In the genomic region with DNA sequence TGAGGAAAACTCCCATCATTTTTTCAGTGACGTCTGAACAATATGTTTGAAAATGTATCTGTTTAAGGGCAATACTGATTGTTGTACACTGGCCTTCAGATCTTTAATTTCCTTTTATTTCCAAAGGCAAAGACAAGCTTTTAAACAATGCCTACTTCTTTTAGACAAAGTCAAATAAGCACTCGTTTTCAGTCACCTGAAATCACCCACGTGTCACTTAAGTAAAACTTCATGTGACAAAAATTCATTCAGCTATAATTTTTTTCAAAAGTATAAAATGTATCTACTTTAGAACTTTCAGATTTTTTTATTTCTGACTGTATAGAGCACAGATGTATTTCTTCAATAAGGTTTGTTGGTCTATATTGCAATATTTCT, we compare ENCODE assay signal across 12 cellular contexts.
DNase-seq lines count a peak whose midpoint lies in the region; ATAC-seq, FAIRE-seq and TF ChIP-seq lines count a peak whose summit lies in the region.
"Had no signal": no experiment of that assay in that cellular context is flagged by ENCODE, and none has a peak within 500 bp of the region (broad histone marks: within the 10 kb centered on the region; RNA-seq: fewer than 3 reads in every experiment).

No MANE protein-coding gene starts in this region.

- H3K4me2 ChIP-seq in MM.1S (ENCODE audit: low read depth, low read length) (peak overlapping the region; percentile 80), osteoblast (ENCODE audit: insufficient read depth, low read length) (peak overlapping the region; percentile 94)

- H3K36me3 Mint-ChIP-seq in naive thymus-derived CD4-positive, alpha-beta T cell: peaks cover 0 to 4% (median 0%) of the 10 kb centered on the region in 5 donors
- H3K36me3 Mint-ChIP-seq: CD8-positive, alpha-beta memory T cell had no signal

- no peak for TF ChIP-seq CTCF in AG10803 (conservative IDR thresholded peaks at IDR 0.05; ENCODE audit: low read length)
- TF ChIP-seq CTCF in MM.1S (IDR thresholded peaks at IDR 0.05; ENCODE audit: low read length): no peak
- no peak for TF ChIP-seq CTCF in osteoblast (IDR thresholded peaks at IDR 0.05; ENCODE audit: extremely low read depth, low read depth, low read length)

- peaks cover 51 to 73% (median 61%) of the 10 kb centered on the region in 5 donors for H3K27me3 Mint-ChIP-seq in naive thymus-derived CD4-positive, alpha-beta T cell

- peaks cover 6 to 20% (median 11%) of the 10 kb centered on the region in 7 donors for H3K4me1 Mint-ChIP-seq in naive thymus-derived CD4-positive, alpha-beta T cell

- H3F3A ChIP-seq in MM.1S (ENCODE audit: insufficient read depth, low read length): no peaks in the 10 kb centered on the region; the same call in 1 of the 2 replicates

- H4K20me1 ChIP-seq in MM.1S (ENCODE audit: insufficient read depth, low read length): no peaks in the 10 kb centered on the region
- H4K20me1 ChIP-seq in osteoblast (ENCODE audit: insufficient read depth, low read length): peaks cover 22% of the 10 kb centered on the region

- CTCF ChIA-PET in naive thymus-derived CD4-positive, alpha-beta T cell (lab: Charles Lee): no interaction called here

- H3K9me3 ChIP-seq in MM.1S (replicated peaks; ENCODE audit: insufficient read depth, low read length): no peaks in the 10 kb centered on the region
- no peaks in the 10 kb centered on the region for H3K9me3 ChIP-seq in osteoblast (ENCODE audit: low read depth, low read length)
- H3K9me3 ChIP-seq in naive thymus-derived CD4-positive, alpha-beta T cell (ENCODE audit: control insufficient read depth in 2 of 3, low read length in 3 of 3): no peaks in the 10 kb centered on the region

- POLR2A ChIA-PET in naive thymus-derived CD4-positive, alpha-beta T cell (lab: Charles Lee): interaction anchor here (0.6 kb wide), 1 partner anchor 22 kb away, joined by 3 read pairs; no protein-coding TSS in a partner anchor

- intact Hi-C loops in naive thymus-derived CD4-positive, alpha-beta T cell (cut with micrococcal nuclease): loop anchor here in 1 of 2 donors (5.0 kb wide), 2 partner anchors 381 to 476 kb away; partner anchors contain the start of genes PRIM2 and RAB23

- H2AFZ ChIP-seq in MM.1S (ENCODE audit: low read length) (no peak overlapping the region), osteoblast (ENCODE audit: low read length) (no peak overlapping the region)

- peak; percentile 23 for FAIRE-seq in endometrium (lab: Jason Lieb, UNC)

- peaks cover 66% of the 10 kb centered on the region for H3K79me2 ChIP-seq in MM.1S (ENCODE audit: low read length)
- H3K79me2 ChIP-seq in osteoblast (ENCODE audit: insufficient read depth, low read length): peaks cover 90% of the 10 kb centered on the region

- H3K4me1 ChIP-seq in MM.1S (ENCODE audit: low read length) (peaks cover 29% of the 10 kb centered on the region), osteoblast (ENCODE audit: insufficient read depth, low read length) (peaks cover 37% of the 10 kb centered on the region)
- H3K4me1 ChIP-seq in naive thymus-derived CD4-positive, alpha-beta T cell (ENCODE audit: control insufficient read depth in 2 of 2, insufficient read depth in 2 of 2, low read length in 2 of 2): peaks cover 0 to 7% of the 10 kb centered on the region in 2 donors

- H3K4me3 Mint-ChIP-seq in naive thymus-derived CD4-positive, alpha-beta T cell: no peak overlapping the region
- H3K4me3 Mint-ChIP-seq: CD8-positive, alpha-beta memory T cell had no signal

- H3K36me3 ChIP-seq in MM.1S (replicated peaks; ENCODE audit: insufficient read depth, low read length): no peaks in the 10 kb centered on the region
- H3K36me3 ChIP-seq in osteoblast (ENCODE audit: insufficient read depth, low read length): no peaks in the 10 kb centered on the region
- no peaks in the 10 kb centered on the region for H3K36me3 ChIP-seq in naive thymus-derived CD4-positive, alpha-beta T cell (ENCODE audit: control insufficient read depth in 2 of 3, insufficient read depth in 3 of 3, low read length in 3 of 3)

- H3K27ac ChIP-seq in MM.1S (ENCODE audit: low read length) (no peak overlapping the region), osteoblast (ENCODE audit: low read depth, low read length) (peak overlapping the region; percentile 87)
- H3K27ac ChIP-seq in naive thymus-derived CD4-positive, alpha-beta T cell (ENCODE audit: low read depth, low read length): no peak overlapping the region

- H3K4me3 ChIP-seq in AG10803 (ENCODE audit: low read length) (peak overlapping the region; percentile 83), MM.1S (ENCODE audit: low read length) (peak overlapping the region; percentile 77), osteoblast (ENCODE audit: insufficient read depth, low read length) (peak overlapping the region; percentile 90)
- H3K4me3 ChIP-seq in naive thymus-derived CD4-positive, alpha-beta T cell (ENCODE audit: low read length): no peak overlapping the region

- no peak for DNase-seq in AG10803 (ENCODE audit: low read depth)
- no peak for DNase-seq in MM.1S
- DNase-seq in osteoblast (ENCODE audit: insufficient read length, low spot score, missing footprints): no peak
- DNase-seq in NCI-H2107 treated with DMSO at 0.1 percent for 48 hours (lab: John Stamatoyannopoulos, UW; ENCODE audit: unreplicated experiment): no peak
- DNase-seq in naive thymus-derived CD4-positive, alpha-beta T cell: no peak
- DNase-seq: CD8-positive, alpha-beta memory T cell; islet precursor cell; stimulated activated CD4-positive, alpha-beta T cell treated with anti-CD3 and anti-CD28 coated beads, Interleukin-12 subunit alpha, Interleukin-12 subunit beta, amount 100 ng/mL, for 4 hours; stimulated activated naive CD8-positive, alpha-beta T cell treated with anti-CD3 and anti-CD28 coated beads, Interleukin-15, Interleukin-2, amounts not matched to agents 100 U/mL and 50 U/mL, for 24 hours had no signal

- ATAC-seq in GM19397 (IDR thresholded peaks at IDR 0.05; ENCODE audit: unreplicated experiment) (no peak), HG03442 (IDR thresholded peaks at IDR 0.05; ENCODE audit: unreplicated experiment) (no peak)
- no peak for ATAC-seq in naive thymus-derived CD4-positive, alpha-beta T cell
- ATAC-seq: stimulated activated naive CD8-positive, alpha-beta T cell treated with anti-CD3 and anti-CD28 coated beads, Interleukin-15, Interleukin-2, amounts not matched to agents 100 U/mL and 50 U/mL, for 24 hours had no signal

- no peaks in the 10 kb centered on the region for H3K9me2 ChIP-seq in MM.1S (replicated peaks; ENCODE audit: insufficient read depth, low read length)

- peaks cover 0 to 3% (median 0%) of the 10 kb centered on the region in 11 donors for H3K9me3 Mint-ChIP-seq in naive thymus-derived CD4-positive, alpha-beta T cell

- no peaks in the 10 kb centered on the region for H3K27me3 ChIP-seq in MM.1S (replicated peaks; ENCODE audit: insufficient read depth, low read length)
- no peaks in the 10 kb centered on the region for H3K27me3 ChIP-seq in osteoblast (ENCODE audit: insufficient read depth, low read length)
- no peaks in the 10 kb centered on the region for H3K27me3 ChIP-seq in naive thymus-derived CD4-positive, alpha-beta T cell (ENCODE audit: control insufficient read depth in 2 of 2, insufficient read depth in 2 of 2, low read length in 2 of 2)

- no peak overlapping the region for H3K27ac Mint-ChIP-seq in naive thymus-derived CD4-positive, alpha-beta T cell
- H3K27ac Mint-ChIP-seq: CD8-positive, alpha-beta memory T cell had no signal

- 0 out of 2 replicates have a peak overlapping the region, but pooled peaks have one; percentile 63 for H3K9ac ChIP-seq in MM.1S (ENCODE audit: low read length)
